In the genomic region with DNA sequence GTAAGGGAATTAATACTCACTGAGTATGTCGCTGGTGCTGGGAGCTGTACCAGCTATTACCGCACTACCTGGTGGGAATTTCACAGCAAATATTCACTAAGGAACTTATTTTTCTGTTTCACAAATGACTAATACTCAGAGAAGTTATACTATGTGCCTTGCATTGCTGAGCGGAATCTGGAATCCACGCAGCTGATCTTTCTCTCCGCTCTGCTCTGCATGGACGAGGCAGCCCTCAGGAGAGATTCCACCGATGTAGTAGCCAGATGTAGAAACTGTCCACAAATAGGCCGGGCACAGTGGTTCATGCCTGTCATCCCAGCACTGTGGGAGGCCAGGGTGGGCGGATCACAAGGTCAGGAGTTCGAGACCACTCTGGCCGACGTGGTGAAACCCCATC, we compare ENCODE assay signal across 17 cellular contexts. TPM values are rescaled to one million over a fixed set of nuclear protein-coding genes. Genes with fewer than 3 reads are reported as not detected.
A peak's percentile ranks its signal among the peaks of the same experiment; 100 is the strongest.
DNase-seq lines count a peak whose midpoint lies in the region; ATAC-seq and TF ChIP-seq lines count a peak whose summit lies in the region.
"Had no signal": no experiment of that assay in that cellular context is flagged by ENCODE, and none has a peak within 500 bp of the region (broad histone marks: within the 10 kb centered on the region; RNA-seq: fewer than 3 reads in every experiment).

No MANE protein-coding gene starts in this region.

- H2BK5ac ChIP-seq in trophoblast cell (ENCODE audit: low read depth, low read length, poor library complexity), result no peak overlapping the region

- H3K27ac Mint-ChIP-seq in MCF 10A (ENCODE audit: low read depth, unreplicated experiment), result peak overlapping the region; percentile 64
- peak overlapping the region; percentile 69 for H3K27ac Mint-ChIP-seq in type B pancreatic cell
- H3K27ac Mint-ChIP-seq: CD14-positive monocyte; CD8-positive, alpha-beta T cell; H9 had no signal

- no peak overlapping the region for H2BK12ac ChIP-seq in trophoblast cell (ENCODE audit: low read length)

- H3K27me3 Mint-ChIP-seq in MCF 10A (ENCODE audit: insufficient read depth, unreplicated experiment) (no peaks in the 10 kb centered on the region), type B pancreatic cell (no peaks in the 10 kb centered on the region)

- H3K4me2 ChIP-seq in mammary epithelial cell (ENCODE audit: insufficient read depth, low read depth, low read length) (no peak overlapping the region), trophoblast cell (ENCODE audit: low read length) (no peak overlapping the region)
- H3K4me2 ChIP-seq: BLaER1 had no signal

- H3K18ac ChIP-seq in trophoblast cell (ENCODE audit: low read length), result no peak overlapping the region

- POLR2A ChIA-PET in MCF 10A (lab: Yijun Ruan, JAX), result interaction anchor here (0.6 to 3.8 kb wide), 7 partner anchors 8 to 1158 kb away, joined by 4 to 30 read pairs (median 20); a partner anchor contains a TSS

- H3K4ac ChIP-seq in trophoblast cell (ENCODE audit: low read depth, low read length), result no peak overlapping the region

- H4K12ac ChIP-seq in trophoblast cell (ENCODE audit: low read depth, low read length), result no peak overlapping the region

- TF ChIP-seq CTCF in MCF 10A (IDR thresholded peaks at IDR 0.05; ENCODE audit: unreplicated experiment) (no peak), mammary epithelial cell (conservative IDR thresholded peaks at IDR 0.05 in 1 of 2, IDR thresholded peaks at IDR 0.05 in 1 of 2; ENCODE audit: extremely low read depth in 1 of 2, insufficient read depth in 1 of 2, low read depth in 1 of 2, low read length in 2 of 2) (no peak), esophagus squamous epithelium (IDR thresholded peaks at IDR 0.05) (no peak), type B pancreatic cell (conservative IDR thresholded peaks at IDR 0.05) (no peak), upper lobe of left lung (IDR thresholded peaks at IDR 0.05) (no peak)

- dilution Hi-C loops in mammary epithelial cell (cut with HindIII; ENCODE audit: low sequenced_read_pairs), result no loop called here

- no peak overlapping the region for H3K27ac ChIP-seq in mammary epithelial cell (ENCODE audit: insufficient read depth, low read depth, low read length)
- H3K27ac ChIP-seq in esophagus squamous epithelium, result peak overlapping the region; percentile 44 to 75 (median 66)
- H3K27ac ChIP-seq in trophoblast cell (ENCODE audit: low read depth, low read length), result no peak overlapping the region
- H3K27ac ChIP-seq in upper lobe of left lung, result no peak overlapping the region
- H3K27ac ChIP-seq: BLaER1 had no signal

- no TSS peak for BruUV-seq in MCF 10A (replicated peaks; lab: Mats Ljungman, UMichigan)
- no TSS peak for BruUV-seq in mammary epithelial cell (replicated peaks; lab: Mats Ljungman, UMichigan)

- no peaks in the 10 kb centered on the region for H3K79me2 ChIP-seq in mammary epithelial cell (ENCODE audit: insufficient read depth, low read length)
- no peaks in the 10 kb centered on the region for H3K79me2 ChIP-seq in trophoblast cell (ENCODE audit: control insufficient read depth, insufficient read depth, low read length, poor library complexity)

- H3K4me1 Mint-ChIP-seq in MCF 10A (ENCODE audit: insufficient read depth, unreplicated experiment) (peaks cover 12% of the 10 kb centered on the region), type B pancreatic cell (ENCODE audit: unreplicated experiment) (no peaks in the 10 kb centered on the region)
- H3K4me1 Mint-ChIP-seq: CD14-positive monocyte, H9 had no signal

- H3K9me3 Mint-ChIP-seq in MCF 10A (ENCODE audit: unreplicated experiment) (no peaks in the 10 kb centered on the region), type B pancreatic cell (no peaks in the 10 kb centered on the region)
- H3K9me3 Mint-ChIP-seq: CD14-positive monocyte; CD8-positive, alpha-beta T cell; H9 had no signal

- CTCF ChIA-PET in MCF 10A (lab: Yijun Ruan, JAX), result interaction anchor here (0.6 to 1.6 kb wide), 4 partner anchors 31 to 340 kb away, joined by 3 to 6 read pairs (median 5); no protein-coding TSS in a partner anchor
- CTCF ChIA-PET in mammary epithelial cell (lab: Charles Lee; ENCODE audit: low non-redundant PET), result no interaction called here

- H4K8ac ChIP-seq in trophoblast cell (ENCODE audit: low read depth, low read length), result no peak overlapping the region

- H3K4me1 ChIP-seq in mammary epithelial cell (ENCODE audit: insufficient read depth, low read length), result peaks cover 14% of the 10 kb centered on the region
- H3K4me1 ChIP-seq in esophagus squamous epithelium, result peaks cover 0 to 26% (median 4%) of the 10 kb centered on the region in 3 donors
- no peaks in the 10 kb centered on the region for H3K4me1 ChIP-seq in trophoblast cell (ENCODE audit: control insufficient read depth in 1 of 2, insufficient read depth in 2 of 2, low read length in 2 of 2)
- no peaks in the 10 kb centered on the region for H3K4me1 ChIP-seq in upper lobe of left lung

- H4K20me1 ChIP-seq in mammary epithelial cell (ENCODE audit: insufficient read depth, low read length), result no peaks in the 10 kb centered on the region

- H3K9ac ChIP-seq in mammary epithelial cell (ENCODE audit: insufficient read depth, low read length) (no peak overlapping the region), trophoblast cell (ENCODE audit: low read length) (no peak overlapping the region)
- H3K9ac ChIP-seq: BLaER1 had no signal

- ATAC-seq in upper lobe of left lung (ENCODE audit: low FRiP score in 2 of 2) (no peak), HG03135 (IDR thresholded peaks at IDR 0.05; ENCODE audit: unreplicated experiment) (no peak)
- ATAC-seq: CD8-positive, alpha-beta T cell; GM12878 had no signal

- WGBS in mammary epithelial cell (ENCODE audit: low coverage, missing lambda C conversion rate), result 97% methylated on average over 8 of the region's 12 CpGs
- 76 to 89% methylated on average over 6 to 12 of the region's 12 CpGs for WGBS in esophagus squamous epithelium, 2 donors
- no CpG with 5 or more reads among the region's 12 CpGs for WGBS in trophoblast cell (ENCODE audit: extremely low coverage, insufficient coverage, insufficient read length)
- 88 to 97% methylated on average over 12 of the region's 12 CpGs for WGBS in upper lobe of left lung, 2 donors

- H3K4me3 ChIP-seq in mammary epithelial cell (replicated peaks in 1 of 3; ENCODE audit: insufficient read depth in 1 of 3, low read depth in 2 of 3, low read length in 3 of 3) (no peak overlapping the region), esophagus squamous epithelium (no peak overlapping the region), trophoblast cell (ENCODE audit: low read depth, low read length) (no peak overlapping the region), upper lobe of left lung (no peak overlapping the region)
- H3K4me3 ChIP-seq: BLaER1, GM12878 had no signal

- no peak overlapping the region for H2AK5ac ChIP-seq in trophoblast cell (ENCODE audit: low read length)

- no peak overlapping the region for H2BK120ac ChIP-seq in trophoblast cell (ENCODE audit: insufficient read depth, low read length, poor library complexity)

- H2AFZ ChIP-seq in mammary epithelial cell (ENCODE audit: low read depth, low read length) (no peak overlapping the region), trophoblast cell (ENCODE audit: insufficient read depth, low read length, poor library complexity) (no peak overlapping the region)

- in situ Hi-C loops in mammary epithelial cell (cut with MboI; ENCODE audit: low sequenced_read_pairs in 2 of 2), result no loop called here

- no peak overlapping the region for H3K14ac ChIP-seq in trophoblast cell (ENCODE audit: low read length)

- no peak for TF ChIP-seq EP300 in upper lobe of left lung (IDR thresholded peaks at IDR 0.05)

- H3K36me3 ChIP-seq in mammary epithelial cell (ENCODE audit: insufficient read depth, low read length), result peaks cover 5% of the 10 kb centered on the region
- peaks cover 0 to 93% (median 10%) of the 10 kb centered on the region in 3 donors for H3K36me3 ChIP-seq in esophagus squamous epithelium
- peaks cover 31 to 41% of the 10 kb centered on the region in 2 experiments for H3K36me3 ChIP-seq in trophoblast cell (ENCODE audit: control insufficient read depth in 1 of 2, insufficient read depth in 2 of 2, low read length in 2 of 2)
- H3K36me3 ChIP-seq in upper lobe of left lung, result peaks cover 13 to 77% (median 51%) of the 10 kb centered on the region in 4 donors

- DNase-seq in MCF 10A (ENCODE audit: unreplicated experiment), result no peak
- DNase-seq in mammary epithelial cell, result no peak
- DNase-seq in esophagus squamous epithelium (lab: John Stamatoyannopoulos, UW), result no peak
- DNase-seq in trophoblast cell, result peak; percentile 89 to 95
- no peak for DNase-seq in type B pancreatic cell (ENCODE audit: extremely low spot score, unreplicated experiment)
- no peak for DNase-seq in upper lobe of left lung
- no peak for DNase-seq in DMS79 treated with DMSO at 0.1 percent for 48 hours (lab: John Stamatoyannopoulos, UW)
- DNase-seq: 8988T; Calu3; CD8-positive, alpha-beta T cell; DND-41; EL; H9 had no signal

- no peaks in the 10 kb centered on the region for H3K79me1 ChIP-seq in trophoblast cell (ENCODE audit: low read length)

- intact Hi-C loops in MCF 10A (cut with micrococcal nuclease), result loop anchor here (1.0 kb wide), 1 partner anchor 8 kb away; no protein-coding TSS in a partner anchor
- intact Hi-C loops in mammary epithelial cell (cut with micrococcal nuclease), result no loop called here
- intact Hi-C loops in esophagus squamous epithelium (cut with DNase I), result no loop called here

- TF ChIP-seq POLR2A in esophagus squamous epithelium (IDR thresholded peaks at IDR 0.05), result no peak
- no peak for TF ChIP-seq POLR2A in upper lobe of left lung (IDR thresholded peaks at IDR 0.05)

- H3K9me3 ChIP-seq in mammary epithelial cell (replicated peaks; ENCODE audit: insufficient read depth, low read length), result no peaks in the 10 kb centered on the region
- no peaks in the 10 kb centered on the region for H3K9me3 ChIP-seq in esophagus squamous epithelium
- no peaks in the 10 kb centered on the region for H3K9me3 ChIP-seq in trophoblast cell (ENCODE audit: insufficient read depth, low read depth, low read length)
- no peaks in the 10 kb centered on the region for H3K9me3 ChIP-seq in upper lobe of left lung
- H3K9me3 ChIP-seq: BLaER1 had no signal

- H3K36me3 Mint-ChIP-seq in MCF 10A (ENCODE audit: insufficient read depth, unreplicated experiment) (peaks cover 45% of the 10 kb centered on the region), type B pancreatic cell (no peaks in the 10 kb centered on the region)

- no peak overlapping the region for H4K91ac ChIP-seq in trophoblast cell (ENCODE audit: low read depth, low read length)

- H3K27me3 ChIP-seq in mammary epithelial cell (ENCODE audit: insufficient read depth, low read length) (no peaks in the 10 kb centered on the region), esophagus squamous epithelium (no peaks in the 10 kb centered on the region), trophoblast cell (ENCODE audit: insufficient read depth, low read length) (no peaks in the 10 kb centered on the region), upper lobe of left lung (no peaks in the 10 kb centered on the region)
- H3K27me3 ChIP-seq: BLaER1 had no signal

- H3K4me3 Mint-ChIP-seq in MCF 10A (ENCODE audit: unreplicated experiment) (no peak overlapping the region), type B pancreatic cell (no peak overlapping the region)
- H3K4me3 Mint-ChIP-seq: CD14-positive monocyte; CD8-positive, alpha-beta T cell; H9 had no signal

- no peak overlapping the region for H3K23ac ChIP-seq in trophoblast cell (ENCODE audit: low read length)

RNA-seq across cellular contexts. Expression of a gene that starts 17.1 kb away (rescaled TPM):
- total RNA-seq in MCF 10A (2022) (44.0 and 44.8 TPM in 2 replicates), mammary epithelial cell (10 to 100 TPM; 23.4 to 26.2 TPM), esophagus squamous epithelium (10 to 100 TPM; 30.2 to 57.1 (median 53.6) TPM), type B pancreatic cell (ENCODE audit: low replicate concordance) (54.0 and 55.9 TPM in 2 replicates), upper lobe of left lung (100 to 1,000 TPM in 2 of 6 donors, 10 to 100 TPM in 4; 57.8 to 155 (median 78.9) TPM)
- polyA plus RNA-seq in mammary epithelial cell, result 18.8 TPM
- 1.4 TPM for polyA minus RNA-seq in mammary epithelial cell
- polyA plus RNA-seq in trophoblast cell (2013), result 31.6 TPM in 2 replicates

RNA-seq across cellular contexts. Expression of a gene that starts 18.4 kb away (rescaled TPM):
- total RNA-seq in MCF 10A (2022) (20.6 TPM in 2 replicates), mammary epithelial cell (10 to 100 TPM; 17.2 to 29.0 TPM), esophagus squamous epithelium (10 to 100 TPM in 2 of 4 donors, 1 to 10 TPM in 2; 8.8 to 14.4 (median 10.1) TPM), type B pancreatic cell (ENCODE audit: low replicate concordance) (26.9 and 35.9 TPM in 2 replicates), upper lobe of left lung (10 to 100 TPM; 10.8 to 87.0 (median 21.5) TPM)
- 7.0 TPM for polyA plus RNA-seq in mammary epithelial cell
- 2.3 TPM for polyA minus RNA-seq in mammary epithelial cell
- 3.6 and 4.3 TPM in 2 replicates for polyA plus RNA-seq in trophoblast cell (2013)

RNA-seq across cellular contexts. Expression of a gene that starts 18.7 kb away (rescaled TPM):
- total RNA-seq in MCF 10A (2022) (82.2 and 102 TPM in 2 replicates), mammary epithelial cell (10 to 100 TPM; 34.7 to 99.4 TPM), esophagus squamous epithelium (100 to 1,000 TPM in 3 of 4 donors, 10 to 100 TPM in 1; 89.5 to 158 (median 114) TPM), type B pancreatic cell (ENCODE audit: low replicate concordance) (95.5 and 97.9 TPM in 2 replicates), upper lobe of left lung (10 to 100 TPM; 49.2 to 91.7 (median 69.8) TPM)
- polyA plus RNA-seq in mammary epithelial cell, result 90.3 TPM
- 59.3 TPM for polyA minus RNA-seq in mammary epithelial cell
- polyA plus RNA-seq in trophoblast cell (2013), result 94.3 and 98.1 TPM in 2 replicates

RNA-seq across cellular contexts. Expression of a gene that starts 28.2 kb away (rescaled TPM):
- total RNA-seq in MCF 10A (2022), result 21.6 and 22.2 TPM in 2 replicates
- total RNA-seq in mammary epithelial cell, result 10 to 100 TPM; 20.9 to 43.0 TPM
- polyA plus RNA-seq in mammary epithelial cell, result 23.2 TPM
- polyA minus RNA-seq in mammary epithelial cell, result 2.4 TPM
- 10 to 100 TPM; 27.8 to 84.5 (median 45.1) TPM for total RNA-seq in esophagus squamous epithelium
- 33.2 and 35.2 TPM in 2 replicates for polyA plus RNA-seq in trophoblast cell (2013)
- total RNA-seq in type B pancreatic cell (ENCODE audit: low replicate concordance), result 51.2 and 71.3 TPM in 2 replicates
- 100 to 1,000 TPM in 2 of 6 donors, 10 to 100 TPM in 4; 46.2 to 234 (median 64.4) TPM for total RNA-seq in upper lobe of left lung

RNA-seq across cellular contexts. Expression of a gene that starts 28.6 kb away (rescaled TPM):
- total RNA-seq in MCF 10A (2022) (71.3 and 73.9 TPM in 2 replicates), mammary epithelial cell (10 to 100 TPM; 64.3 to 67.0 TPM), esophagus squamous epithelium (10 to 100 TPM; 71.4 to 91.5 (median 79.5) TPM), type B pancreatic cell (ENCODE audit: low replicate concordance) (54.5 and 66.6 TPM in 2 replicates), upper lobe of left lung (10 to 100 TPM; 53.2 to 85.6 (median 60.5) TPM)
- 56.6 TPM for polyA plus RNA-seq in mammary epithelial cell
- polyA minus RNA-seq in mammary epithelial cell, result 5.5 TPM
- polyA plus RNA-seq in trophoblast cell (2013), result 44.4 and 44.6 TPM in 2 replicates

Comparison
In these comparisons a context has a peak if more than half of its experiments do, and no peak if none do; other contexts are left out.
1. DNase-seq: peak in trophoblast cell (2 of 2); none in MCF 10A (single experiment), mammary epithelial cell (single experiment), esophagus squamous epithelium (single experiment), type B pancreatic cell (single experiment), upper lobe of left lung (0 of 2) and DMS79 treated with DMSO at 0.1 percent for 48 hours (single experiment).
2. H3K27ac ChIP-seq: peak in esophagus squamous epithelium (4 of 4); none in mammary epithelial cell (single experiment), trophoblast cell (single experiment) and upper lobe of left lung (0 of 4).